Comparison of ENCODE assay signal across 8 cellular contexts in the genomic region with DNA sequence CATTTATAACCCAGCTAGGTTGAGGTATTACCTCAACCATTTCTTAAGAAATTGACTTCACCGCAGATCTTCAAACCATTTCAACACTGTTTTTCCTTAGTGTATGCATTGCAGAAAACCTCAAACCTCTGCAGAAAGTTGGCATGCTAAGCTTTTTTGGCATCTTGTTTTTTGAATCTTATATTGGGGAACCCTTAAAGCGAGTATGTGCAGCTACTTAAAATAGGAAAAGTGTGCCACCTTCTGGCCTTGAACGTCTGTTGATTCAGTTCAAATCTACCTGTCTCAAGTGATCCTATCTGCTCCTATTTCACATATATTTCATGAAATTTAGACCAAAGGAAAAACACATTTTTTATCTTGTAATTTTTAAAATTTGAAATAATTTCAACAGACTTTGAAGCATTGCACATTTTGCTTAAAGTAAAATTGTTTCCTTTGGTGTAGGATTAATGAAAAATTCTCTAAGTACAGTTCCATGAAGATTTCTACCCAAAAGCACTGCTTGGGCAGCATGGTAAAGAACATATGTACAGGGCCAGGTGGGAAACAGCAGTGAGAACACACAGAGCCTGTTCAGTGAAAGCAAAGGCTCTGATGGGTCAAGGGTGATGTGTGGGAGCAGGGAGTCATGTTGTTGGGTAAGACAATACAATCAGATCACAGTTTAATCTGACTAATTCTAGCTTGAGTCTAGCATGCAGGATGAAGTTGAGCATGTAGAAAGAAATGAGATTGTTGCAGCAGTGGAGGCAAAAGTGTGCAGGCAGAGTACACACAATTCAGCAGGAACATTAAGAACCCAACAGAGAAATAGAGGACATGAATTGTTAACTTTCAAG. TPM values are rescaled to one million over a fixed set of nuclear protein-coding genes. Genes with fewer than 3 reads are reported as not detected.
DNase-seq lines count a peak whose midpoint lies in the region; ATAC-seq, FAIRE-seq and TF ChIP-seq lines count a peak whose summit lies in the region.

No MANE protein-coding gene starts in this region.

- intact Hi-C loops in breast epithelium (cut with DNase I; ENCODE audit: low total_unique reads): loop anchor here (10.0 kb wide), 1 partner anchor 129 kb away; no protein-coding TSS in a partner anchor
- intact Hi-C loops in kidney (cut with DNase I): loop anchor here (10.0 kb wide), 1 partner anchor 129 kb away; no protein-coding TSS in a partner anchor

- TF ChIP-seq CTCF in breast epithelium (IDR thresholded peaks at IDR 0.05) (peak; percentile 56 to 76 (median 75)), kidney (IDR thresholded peaks at IDR 0.05; ENCODE audit: borderline replicate concordance, extremely low read depth, insufficient read depth) (peak; percentile 49)

- peak; percentile 69 for ATAC-seq in GM18867 (IDR thresholded peaks at IDR 0.05; ENCODE audit: unreplicated experiment)

- peak; percentile 93 for FAIRE-seq in kidney (lab: Jason Lieb, UNC)

- H3K36me3 ChIP-seq in breast epithelium (no peaks in the 10 kb centered on the region), kidney (ENCODE audit: control insufficient read depth in 1 of 2, insufficient read depth in 2 of 2, low read length in 2 of 2) (no peaks in the 10 kb centered on the region)

- no peaks in the 10 kb centered on the region for H3K27me3 ChIP-seq in breast epithelium

- H3K27ac ChIP-seq in breast epithelium: no peak overlapping the region
- H3K27ac ChIP-seq in kidney (ENCODE audit: low read depth in 2 of 2, low read length in 2 of 2): no peak overlapping the region

- no peak overlapping the region for H3K4me3 ChIP-seq in breast epithelium
- no peak overlapping the region for H3K4me3 ChIP-seq in kidney (ENCODE audit: low read length in 2 of 2)

- H3K9me3 ChIP-seq in breast epithelium (no peaks in the 10 kb centered on the region), kidney (ENCODE audit: control insufficient read depth in 1 of 2, low read length in 2 of 2) (no peaks in the 10 kb centered on the region)

- DNase-seq in CD1c-positive myeloid dendritic cell (ENCODE audit: extremely low spot score) (peak; percentile 75), NAMALWA (ENCODE audit: low spot score) (peak; percentile 68), SK-N-DZ (ENCODE audit: low spot score) (peak; percentile 66), breast epithelium (ENCODE audit: low spot score in 2 of 2) (peak in 1 of 2 donors; percentile 54), kidney (no peak), cortex of kidney (lab: John Stamatoyannopoulos, UW) (no peak)
- DNase-seq in stimulated activated CD8-positive, alpha-beta memory T cell treated with anti-CD3 and anti-CD28 coated beads, Interleukin-2, amount 100 ng/mL, for 1 hour (ENCODE audit: low read depth in 2 of 2): peak; percentile 10 to 17

- no peak for TF ChIP-seq POLR2A in breast epithelium (IDR thresholded peaks at IDR 0.05)

- peaks cover 0 to 5% of the 10 kb centered on the region in 2 donors for H3K4me1 ChIP-seq in breast epithelium
- peaks cover 0 to 2% of the 10 kb centered on the region in 2 donors for H3K4me1 ChIP-seq in kidney (ENCODE audit: control insufficient read depth in 1 of 2, insufficient read depth in 1 of 2, low read depth in 1 of 2, low read length in 2 of 2)

- H3K9ac ChIP-seq in kidney (ENCODE audit: low read length in 2 of 2): no peak overlapping the region

RNA-seq across cellular contexts. Expression of gene HENMT1, which starts 17.2 kb away (rescaled TPM):
- not detected in 2 replicates for polyA plus RNA-seq in SK-N-DZ (2014; cell fraction: cytosol; rRNA removed)
- polyA plus RNA-seq in SK-N-DZ (2014; cell fraction: nucleus; rRNA removed): not detected in 2 replicates
- total RNA-seq in breast epithelium (1 to 10 TPM; 5.2 to 6.9 (median 6.6) TPM), kidney (5.2 TPM)
- polyA plus RNA-seq in kidney (ENCODE audit: insufficient read depth, low read depth, low replicate concordance): 3.1 TPM

RNA-seq across cellular contexts. Expression of gene PRPF38B, which starts 48.4 kb away (rescaled TPM):
- 22.8 and 26.1 TPM in 2 replicates for polyA plus RNA-seq in SK-N-DZ (2014; cell fraction: cytosol; rRNA removed)
- 47.5 and 70.3 TPM in 2 replicates for polyA plus RNA-seq in SK-N-DZ (2014; cell fraction: nucleus; rRNA removed)
- total RNA-seq in breast epithelium (10 to 100 TPM; 26.9 to 40.8 (median 32.8) TPM), kidney (37.6 TPM)
- 15.9 TPM for polyA plus RNA-seq in kidney (ENCODE audit: insufficient read depth, low read depth, low replicate concordance)

Comparison
In these comparisons a context has a peak if more than half of its experiments do, and no peak if none do; other contexts are left out.
1. DNase-seq: peak in CD1c-positive myeloid dendritic cell (single experiment), NAMALWA (single experiment), SK-N-DZ (single experiment) and stimulated activated CD8-positive, alpha-beta memory T cell treated with anti-CD3 and anti-CD28 coated beads, Interleukin-2, amount 100 ng/mL, for 1 hour (2 of 2); none in kidney (single experiment) and cortex of kidney (single experiment).